In genomic region chr4:173652283-173652931, GRCh38 we compare ENCODE assay signal across 18 cellular contexts.
"Had no signal": no experiment of that assay in that cellular context is flagged by ENCODE, and none has a peak within 500 bp of the region (broad histone marks: within the 10 kb centered on the region; RNA-seq: fewer than 3 reads in every experiment).

No MANE protein-coding gene starts in this region.

- H3K36me3 ChIP-seq: prostate gland, upper lobe of left lung had no signal

- H3K27ac ChIP-seq: dorsolateral prefrontal cortex, prostate gland, upper lobe of left lung had no signal

- H3K4me3 ChIP-seq: dorsolateral prefrontal cortex, prostate gland, upper lobe of left lung had no signal

- ATAC-seq: activated T-cell treated with anti-CD3 and anti-CD28 coated beads, Interleukin-2, amount 50 U/mL, for 4 hours; stimulated activated memory B cell treated with anti-CD40 and anti-IgM and Interleukin-4, amounts not matched to agents 10 μg/mL and 1 μg/mL and 100 μg/mL, for 72 hours; T-helper 17 cell; WTC11 had no signal

- H3K4me1 ChIP-seq: prostate gland, upper lobe of left lung had no signal

- H3K27me3 ChIP-seq: dorsolateral prefrontal cortex, upper lobe of left lung had no signal

- H3K9me3 ChIP-seq: prostate gland, upper lobe of left lung had no signal

- DNase-seq: activated CD4-positive, alpha-beta memory T cell treated with anti-CD3 and anti-CD28 coated beads, Interleukin-2, amount 10 ng/mL, durations not matched to agents 7 days and 5 days; activated CD4-positive, alpha-beta T cell treated with anti-CD3 and anti-CD28 coated beads for 4 hours; activated effector memory CD4-positive, alpha-beta T cell treated with Interleukin-2 at 50 U/mL for 16 hours; activated naive CD4-positive, alpha-beta T cell treated with anti-CD3 and anti-CD28 coated beads, Interleukin-2, amount 50 U/mL, for 16 hours; activated T-cell treated with anti-CD3 and anti-CD28 coated beads, Interleukin-2, amount 50 U/mL, for 4 hours; dorsolateral prefrontal cortex; endodermal cell; hippocampal formation; kidney; nephron progenitor cell; occipital lobe; stimulated activated CD4-positive, alpha-beta T cell treated with anti-CD3 and anti-CD28 coated beads, Interleukin-12 subunit alpha, Interleukin-12 subunit beta, amount 100 ng/mL, for 4 hours; stimulated activated CD4-positive, alpha-beta T cell treated with anti-CD3 and anti-CD28 coated beads, Interleukin-2, amount 100 ng/mL, for 24 hours; T-helper 17 cell; upper lobe of left lung had no signal
